Comparison of ENCODE assay signal across 23 cellular contexts in genomic region chr20:59376109-59376841, GRCh38.
"Had no signal": no experiment of that assay in that cellular context is flagged by ENCODE, and none has a peak within 500 bp of the region (broad histone marks: within the 10 kb centered on the region; RNA-seq: fewer than 3 reads in every experiment).

No MANE protein-coding gene starts in this region.

- DNase-seq: effector memory CD8-positive, alpha-beta T cell; foreskin keratinocyte; head of caudate nucleus; kidney; left cardiac atrium; left ventricle myocardium inferior; mesendoderm; naive thymus-derived CD4-positive, alpha-beta T cell; nephron progenitor cell; psoas muscle; retina; spleen; stimulated activated CD4-positive, alpha-beta T cell treated with anti-CD3 and anti-CD28 coated beads, Interleukin-2, amount 100 ng/mL, for 24 hours; stimulated activated CD4-positive, alpha-beta T cell treated with anti-CD3 and anti-CD28 coated beads, Interleukin-4, amount 100 ng/mL, for 4 hours; stimulated activated naive B cell treated with anti-CD40 and anti-IgM and Interleukin-4, amounts not matched to agents 10 μg/mL and 1 μg/mL and 100 μg/mL, for 72 hours; stimulated activated naive CD8-positive, alpha-beta T cell treated with anti-CD3 and anti-CD28 coated beads, Interleukin-15, amount 100 ng/mL, for 72 hours; transverse colon had no signal

- H3K9me3 ChIP-seq: left ventricle myocardium inferior, neutrophil, psoas muscle, spleen, thoracic aorta, transverse colon had no signal

- H3K79me2 ChIP-seq: hepatocyte had no signal

- H3K27ac ChIP-seq: epithelial cell of prostate, foreskin keratinocyte, hepatocyte, left ventricle myocardium inferior, neutrophil, psoas muscle, spleen, thoracic aorta, transverse colon had no signal

- H3K4me2 ChIP-seq: hepatocyte had no signal

- H3K27me3 ChIP-seq: hepatocyte, neutrophil had no signal

- FAIRE-seq: colon, kidney had no signal

- H3K4me3 ChIP-seq: hepatocyte, left ventricle myocardium inferior, lung, psoas muscle, spleen, thoracic aorta, transverse colon had no signal

- H2AFZ ChIP-seq: hepatocyte had no signal

- H3K4me1 ChIP-seq: foreskin keratinocyte, left ventricle myocardium inferior, psoas muscle, spleen, transverse colon had no signal

- H3K36me3 ChIP-seq: left ventricle myocardium inferior, neutrophil, spleen, thoracic aorta, transverse colon had no signal
